ENCODE assay signal across 11 cellular contexts in the genomic region with DNA sequence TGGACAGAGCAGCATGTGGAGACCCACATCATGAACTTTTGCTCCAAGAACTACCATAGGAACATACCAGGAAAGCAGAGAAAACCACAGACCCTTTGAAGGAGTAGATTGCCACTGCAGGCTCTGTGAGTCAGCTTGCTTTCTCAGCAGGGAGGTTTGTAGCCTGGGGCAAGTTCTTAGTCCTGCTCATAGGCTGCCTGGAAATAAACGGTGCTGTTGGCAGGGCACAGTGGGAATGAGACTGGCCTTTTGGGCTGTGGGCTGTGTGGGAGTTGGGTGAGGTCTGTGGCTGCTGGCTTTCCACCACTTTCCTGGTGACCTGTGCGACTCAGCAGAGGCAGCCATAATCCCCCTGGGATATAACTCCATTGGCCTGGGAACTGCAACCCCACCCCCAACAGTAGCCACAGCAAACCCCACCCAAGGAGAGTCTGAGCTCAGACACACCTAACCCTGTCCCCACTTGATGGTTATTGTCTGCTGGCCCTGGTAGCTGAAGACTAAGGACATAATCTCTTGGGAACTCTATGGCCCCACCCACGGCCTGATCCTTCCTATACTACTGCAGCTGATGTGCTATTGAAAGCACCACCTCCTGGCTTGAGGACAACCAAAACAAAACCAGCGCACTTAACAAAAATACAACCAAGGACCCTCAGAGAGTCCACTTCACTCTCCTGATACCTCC.
A peak's percentile ranks its signal among the peaks of the same experiment; 100 is the strongest.
DNase-seq lines count a peak whose midpoint lies in the region; ATAC-seq, FAIRE-seq and TF ChIP-seq lines count a peak whose summit lies in the region.
"Had no signal": no experiment of that assay in that cellular context is flagged by ENCODE, and none has a peak within 500 bp of the region (broad histone marks: within the 10 kb centered on the region; RNA-seq: fewer than 3 reads in every experiment).

No MANE protein-coding gene starts in this region.

- DNase-seq in A549 (ENCODE audit: low read depth in 1 of 2, low spot score in 1 of 2): peak; percentile 6 to 80
- DNase-seq in PC-3: peak; percentile 88
- peak; percentile 51 for DNase-seq in fibroblast of mammary gland (ENCODE audit: low read depth)
- no peak for DNase-seq in NCI-H446 treated with DMSO at 0.1 percent for 48 hours (lab: John Stamatoyannopoulos, UW)
- no peak for DNase-seq in prostate gland (ENCODE audit: low spot score)
- DNase-seq in stimulated activated naive CD4-positive, alpha-beta T cell (lab: John Stamatoyannopoulos, UW): no peak
- DNase-seq: CD4-positive, CD25-positive, alpha-beta regulatory T cell; left colon; NCI-H187 had no signal

- no peak overlapping the region for H3K4me3 ChIP-seq in A549
- H3K4me3 ChIP-seq in PC-3 (ENCODE audit: low read length): no peak overlapping the region
- no peak overlapping the region for H3K4me3 ChIP-seq in fibroblast of mammary gland (ENCODE audit: control insufficient read depth, low read depth, low read length)
- H3K4me3 ChIP-seq in prostate gland: no peak overlapping the region

- CTCF ChIA-PET in A549 (lab: Yijun Ruan, JAX): interaction anchor here (1.0 to 1.1 kb wide), 3 partner anchors 8 to 69 kb away, joined by 3 read pairs; no protein-coding TSS in a partner anchor
- CTCF ChIA-PET in PC-3 (lab: Charles Lee): no interaction called here

- TF ChIP-seq CTCF in A549 (IDR thresholded peaks at IDR 0.05) (no peak), PC-3 (conservative IDR thresholded peaks at IDR 0.05; ENCODE audit: low read depth, low read length) (no peak), fibroblast of mammary gland (conservative IDR thresholded peaks at IDR 0.05; ENCODE audit: control insufficient read depth, insufficient read depth, low read depth, low read length) (no peak), prostate gland (IDR thresholded peaks at IDR 0.05) (no peak)

- peaks cover 24% of the 10 kb centered on the region for H3K4me1 ChIP-seq in A549
- peaks cover 15% of the 10 kb centered on the region; the same call in 1 of the 2 replicates for H3K4me1 ChIP-seq in PC-3 (ENCODE audit: insufficient read depth, low read length)
- no peaks in the 10 kb centered on the region for H3K4me1 ChIP-seq in prostate gland (replicated peaks)

- peaks cover 10% of the 10 kb centered on the region; the same call in 1 of the 3 replicates for H3K9me3 ChIP-seq in A549
- peaks cover 6% of the 10 kb centered on the region; the same call in 1 of the 2 replicates for H3K9me3 ChIP-seq in PC-3 (ENCODE audit: low read length)
- H3K9me3 ChIP-seq in prostate gland: no peaks in the 10 kb centered on the region

- H3F3A ChIP-seq in PC-3 (ENCODE audit: low read length, unreplicated experiment): no peaks in the 10 kb centered on the region

- peak; percentile 32 for FAIRE-seq in A549 (lab: Jason Lieb, UNC)

- intact Hi-C loops in PC-3 (cut with micrococcal nuclease) (no loop called here), prostate gland (cut with DNase I) (no loop called here)

- no peak overlapping the region for H3K9ac ChIP-seq in PC-3 (ENCODE audit: low read length)

- H3K4me2 ChIP-seq in A549 (peak overlapping the region; percentile 63), PC-3 (ENCODE audit: low read length) (peak overlapping the region; percentile 29)

- no TSS peak for BruUV-seq in PC-3 (replicated peaks; lab: Mats Ljungman, UMichigan)

- H3K36me3 ChIP-seq in PC-3 (ENCODE audit: low read depth, low read length) (no peaks in the 10 kb centered on the region), prostate gland (no peaks in the 10 kb centered on the region)

- no peak for TF ChIP-seq POLR2A in A549 (IDR thresholded peaks at IDR 0.05; ENCODE audit: low read length)
- TF ChIP-seq POLR2A in prostate gland (IDR thresholded peaks at IDR 0.05): no peak

- H2AFZ ChIP-seq in PC-3 (ENCODE audit: low read length): no peak overlapping the region

- H3K27ac ChIP-seq in A549 (peak overlapping the region; percentile 72 to 81; a peak in 5 of 6 replicates), PC-3 (ENCODE audit: low read length) (peak overlapping the region; percentile 42), prostate gland (no peak overlapping the region)

- peak in 1 of 2 experiments; percentile 43; a peak in 2 of 5 replicates for TF ChIP-seq EP300 in A549 (IDR thresholded peaks at IDR 0.05)

- WGBS in A549 (ENCODE audit: missing lambda C conversion rate): 0% methylated on average over 4 of the region's 4 CpGs
- 66% methylated on average over 4 of the region's 4 CpGs for WGBS in prostate gland

- no peaks in the 10 kb centered on the region for H4K20me1 ChIP-seq in PC-3 (ENCODE audit: low read length)

- H3K9me2 ChIP-seq in PC-3 (replicated peaks; ENCODE audit: low read length): no peaks in the 10 kb centered on the region

- POLR2A ChIA-PET in A549 (lab: Yijun Ruan, JAX) (no interaction called here), PC-3 (lab: Charles Lee; ENCODE audit: unreplicated experiment) (no interaction called here)

- ATAC-seq in A549: peak; percentile 80 to 99
- ATAC-seq in GM19328 (IDR thresholded peaks at IDR 0.05; ENCODE audit: unreplicated experiment): peak; percentile 25
- peak; percentile 99 for ATAC-seq in PC-3
- ATAC-seq in HG03457 (IDR thresholded peaks at IDR 0.05; ENCODE audit: unreplicated experiment): no peak
- ATAC-seq: left colon had no signal

- no peak; a peak in 1 of 5 replicates for TF ChIP-seq RAD21 in A549 (conservative IDR thresholded peaks at IDR 0.05 in 1 of 2, IDR thresholded peaks at IDR 0.05 in 1 of 2)

- H3K27me3 ChIP-seq in PC-3 (ENCODE audit: low read length) (no peaks in the 10 kb centered on the region), prostate gland (replicated peaks; ENCODE audit: insufficient read depth) (no peaks in the 10 kb centered on the region)

- H3K79me2 ChIP-seq in PC-3 (ENCODE audit: low read length): no peaks in the 10 kb centered on the region

TF ChIP-seq in A549, 52 proteins besides CTCF, POLR2A, EP300 and RAD21:
- TF ChIP-seq JUN (IDR thresholded peaks at IDR 0.05): peak in 1 of 2 experiments; percentile 62; a peak in 2 of 5 replicates
- TF ChIP-seq, protein P1, sequence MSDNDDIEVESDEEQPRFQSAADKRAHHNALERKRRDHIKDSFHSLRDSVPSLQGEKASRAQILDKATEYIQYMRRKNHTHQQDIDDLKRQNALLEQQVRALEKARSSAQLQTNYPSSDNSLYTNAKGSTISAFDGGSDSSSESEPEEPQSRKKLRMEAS (IDR thresholded peaks at IDR 0.05): no peak
- TF ChIP-seq FOSL2 (IDR thresholded peaks at IDR 0.05): peak; percentile 50; the same call in 1 of the 2 replicates
- TF ChIP-seq FOSL2 (CRISPR knock-in tag; IDR thresholded peaks at IDR 0.05): no peak
- TF ChIP-seq, protein P2, sequence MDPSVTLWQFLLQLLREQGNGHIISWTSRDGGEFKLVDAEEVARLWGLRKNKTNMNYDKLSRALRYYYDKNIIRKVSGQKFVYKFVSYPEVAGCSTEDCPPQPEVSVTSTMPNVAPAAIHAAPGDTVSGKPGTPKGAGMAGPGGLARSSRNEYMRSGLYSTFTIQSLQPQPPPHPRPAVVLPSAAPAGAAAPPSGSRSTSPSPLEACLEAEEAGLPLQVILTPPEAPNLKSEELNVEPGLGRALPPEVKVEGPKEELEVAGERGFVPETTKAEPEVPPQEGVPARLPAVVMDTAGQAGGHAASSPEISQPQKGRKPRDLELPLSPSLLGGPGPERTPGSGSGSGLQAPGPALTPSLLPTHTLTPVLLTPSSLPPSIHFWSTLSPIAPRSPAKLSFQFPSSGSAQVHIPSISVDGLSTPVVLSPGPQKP (IDR thresholded peaks at IDR 0.05; ENCODE audit: low read depth, low read length): no peak
- no peak for TF ChIP-seq MYC (IDR thresholded peaks at IDR 0.05; ENCODE audit: borderline replicate concordance, low read length)
- peak; percentile 44; the same call in 1 of the 2 replicates for TF ChIP-seq GATA3 (IDR thresholded peaks at IDR 0.05; ENCODE audit: borderline replicate concordance)
- no peak for TF ChIP-seq CHD2 (IDR thresholded peaks at IDR 0.05; ENCODE audit: low read length, partially characterized antibody)
- TF ChIP-seq JUNB (IDR thresholded peaks at IDR 0.05): peak; percentile 50; the same call in 1 of the 2 replicates

Comparison
In these comparisons a context has a peak if more than half of its experiments do, and no peak if none do; other contexts are left out.
1. DNase-seq: peak in A549 (2 of 2), PC-3 (single experiment) and fibroblast of mammary gland (single experiment); none in NCI-H446 treated with DMSO at 0.1 percent for 48 hours (single experiment), prostate gland (single experiment) and stimulated activated naive CD4-positive, alpha-beta T cell (0 of 6).
2. H3K27ac ChIP-seq: peak in A549 (2 of 2) and PC-3 (single experiment); none in prostate gland (0 of 2).